26 cellular contexts compared by ENCODE assay signal in the genomic region with DNA sequence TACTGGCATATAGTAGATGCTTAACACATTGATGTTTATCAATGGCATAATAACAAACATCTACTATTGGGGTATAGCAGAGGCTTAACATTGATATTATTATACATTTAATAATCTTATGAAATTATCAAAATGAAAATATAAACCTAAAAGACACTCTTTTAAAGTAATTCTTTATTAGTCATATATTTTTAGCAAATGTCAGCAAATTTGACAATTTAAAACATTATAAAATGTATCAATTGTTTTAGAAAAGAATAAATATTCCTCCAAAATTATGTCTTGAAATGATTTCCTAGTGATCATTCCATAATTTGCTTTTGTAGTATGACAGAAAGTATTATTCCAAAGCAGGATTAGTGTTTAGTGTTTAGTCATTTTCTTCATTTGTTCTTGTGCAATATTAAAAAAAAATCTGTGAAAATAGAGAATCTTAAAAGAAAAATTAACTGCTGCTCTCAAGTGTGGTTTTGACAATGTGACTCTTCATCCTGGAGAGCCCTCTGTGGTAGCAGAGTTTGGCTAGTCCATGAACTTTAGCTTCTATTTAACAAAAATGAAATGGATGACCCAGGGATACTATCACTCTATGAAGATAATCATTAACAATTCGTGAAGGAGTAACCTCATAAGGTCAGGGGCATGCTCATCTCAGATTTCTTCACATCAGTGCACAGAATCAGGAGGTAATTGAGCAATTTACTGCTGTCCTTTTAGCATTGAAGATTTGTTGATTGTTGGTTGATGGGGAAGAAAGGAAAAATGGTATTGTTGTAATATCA.
DNase-seq lines count a peak whose midpoint lies in the region; ATAC-seq, FAIRE-seq and TF ChIP-seq lines count a peak whose summit lies in the region.
"Had no signal": no experiment of that assay in that cellular context is flagged by ENCODE, and none has a peak within 500 bp of the region (broad histone marks: within the 10 kb centered on the region; RNA-seq: fewer than 3 reads in every experiment).

No MANE protein-coding gene starts in this region.

- no peak overlapping the region for H2AK9ac ChIP-seq in IMR-90 (replicated peaks; ENCODE audit: low read depth, low read length, poor library complexity)

- H3K9me3 ChIP-seq in IMR-90 (ENCODE audit: control insufficient read depth, insufficient read depth, low read length), result no peaks in the 10 kb centered on the region
- H3K9me3 ChIP-seq in WERI-Rb-1 (ENCODE audit: severe bottlenecking), result no peaks in the 10 kb centered on the region
- H3K9me3 ChIP-seq in PC-3 (ENCODE audit: low read length), result no peaks in the 10 kb centered on the region
- H3K9me3 ChIP-seq: SJSA1 had no signal

- intact Hi-C loops in IMR-90 (cut with micrococcal nuclease), result no loop called here
- intact Hi-C loops in PC-3 (cut with micrococcal nuclease), result no loop called here

- CTCF ChIA-PET in IMR-90 (lab: Yijun Ruan, JAX) (interaction anchor here (0.6 to 0.7 kb wide), 2 partner anchors 78 to 1084 kb away, joined by 3 to 8 read pairs; no protein-coding TSS in a partner anchor), PC-3 (lab: Charles Lee) (no interaction called here)

- no peak for TF ChIP-seq POLR2A in IMR-90 (IDR thresholded peaks at IDR 0.05; ENCODE audit: low read depth, low read length)

- H3K9ac ChIP-seq in IMR-90 (ENCODE audit: low read depth, low read length), result no peak overlapping the region
- no peak overlapping the region for H3K9ac ChIP-seq in PC-3 (ENCODE audit: low read length)

- H3K4ac ChIP-seq in IMR-90 (ENCODE audit: low read depth, low read length), result no peak overlapping the region

- no peak overlapping the region for H4K91ac ChIP-seq in IMR-90 (ENCODE audit: insufficient read depth, low read depth, low read length)

- no CpG with 5 or more reads among the region's 1 CpG for WGBS in IMR-90 (ENCODE audit: extremely low coverage in 2 of 2, insufficient read length in 1 of 2), 2 experiments

- no peaks in the 10 kb centered on the region for H3K9me1 ChIP-seq in IMR-90 (ENCODE audit: insufficient read depth, low read length)

- no peak for DNase-seq in IMR-90
- DNase-seq in left lobe of liver (ENCODE audit: low spot score), result no peak
- no peak for DNase-seq in WERI-Rb-1
- no peak for DNase-seq in NCI-H1417 treated with DMSO at 0.1 percent for 48 hours (lab: John Stamatoyannopoulos, UW)
- DNase-seq in PC-3, result no peak
- DNase-seq: AML-193; C1 segment of cervical spinal cord; Calu3; CD8-positive, alpha-beta T cell; DMS153; GOT3; MM.1S; NCI-H1048; NCI-H1436; NCI-H187 treated with DMSO at 0.1 percent for 48 hours; NCI-H2107; NCI-H226; NCI-H524 treated with DMSO at 0.1 percent for 48 hours; NCI-H82; SW 1271 had no signal

- H3K4me3 ChIP-seq in IMR-90 (ENCODE audit: insufficient read depth, low read depth, low read length), result no peak overlapping the region
- H3K4me3 ChIP-seq in WERI-Rb-1 (ENCODE audit: low read depth, low read length), result no peak overlapping the region
- no peak overlapping the region for H3K4me3 ChIP-seq in PC-3 (ENCODE audit: low read length)
- H3K4me3 ChIP-seq: SJSA1 had no signal

- no peak overlapping the region for H3K4me2 ChIP-seq in IMR-90 (ENCODE audit: low read depth, low read length)
- H3K4me2 ChIP-seq in PC-3 (ENCODE audit: low read length), result no peak overlapping the region

- no peak for TF ChIP-seq RAD21 in IMR-90 (IDR thresholded peaks at IDR 0.05; ENCODE audit: low read length)

- H3K14ac ChIP-seq in IMR-90 (replicated peaks; ENCODE audit: low read depth, low read length), result no peak overlapping the region

- H3K9me2 ChIP-seq in PC-3 (replicated peaks; ENCODE audit: low read length), result no peaks in the 10 kb centered on the region

- H2AK5ac ChIP-seq in IMR-90 (ENCODE audit: low read depth, low read length), result no peak overlapping the region

- no peak overlapping the region for H2BK15ac ChIP-seq in IMR-90 (ENCODE audit: low read depth, low read length)

- POLR2A ChIA-PET in IMR-90 (lab: Charles Lee; ENCODE audit: unreplicated experiment), result no interaction called here
- POLR2A ChIA-PET in PC-3 (lab: Charles Lee; ENCODE audit: unreplicated experiment), result interaction anchor here (0.6 kb wide), 1 partner anchor 953 kb away, joined by 4 read pairs; no protein-coding TSS in a partner anchor

- H3K36me3 ChIP-seq in IMR-90 (ENCODE audit: control insufficient read depth, insufficient read depth, low read length) (no peaks in the 10 kb centered on the region), WERI-Rb-1 (no peaks in the 10 kb centered on the region), PC-3 (ENCODE audit: low read depth, low read length) (no peaks in the 10 kb centered on the region)
- H3K36me3 ChIP-seq: SJSA1 had no signal

- in situ Hi-C loops in IMR-90 (cut with MboI; ENCODE audit: low sequenced_read_pairs), result no loop called here

- H3K4me1 ChIP-seq in IMR-90 (ENCODE audit: control insufficient read depth, insufficient read depth, low read length), result no peaks in the 10 kb centered on the region
- H3K4me1 ChIP-seq in PC-3 (ENCODE audit: insufficient read depth, low read length), result no peaks in the 10 kb centered on the region
- H3K4me1 ChIP-seq: SJSA1 had no signal

- no peaks in the 10 kb centered on the region for H3F3A ChIP-seq in PC-3 (ENCODE audit: low read length, unreplicated experiment)

- no TSS peak for BruUV-seq in IMR-90 (replicated peaks; lab: Mats Ljungman, UMichigan)
- BruUV-seq in PC-3 (replicated peaks; lab: Mats Ljungman, UMichigan), result no TSS peak

- no peak overlapping the region for H3K23ac ChIP-seq in IMR-90 (ENCODE audit: low read depth, low read length)

- H3K18ac ChIP-seq in IMR-90 (ENCODE audit: low read depth, low read length), result no peak overlapping the region

- H4K8ac ChIP-seq in IMR-90 (ENCODE audit: low read depth in 2 of 2, low read length in 2 of 2), result no peak overlapping the region

- no peak overlapping the region for H2BK20ac ChIP-seq in IMR-90 (ENCODE audit: low read depth, low read length)

- no peak for ATAC-seq in IMR-90 (ENCODE audit: low read depth)
- peak; percentile 82 for ATAC-seq in left lobe of liver
- no peak for ATAC-seq in PC-3
- no peak for ATAC-seq in GM21360 (IDR thresholded peaks at IDR 0.05; ENCODE audit: unreplicated experiment)
- ATAC-seq: CD8-positive, alpha-beta T cell; HCT116; Right ventricle myocardium inferior had no signal

- H4K5ac ChIP-seq in IMR-90 (ENCODE audit: low read depth, low read length), result no peak overlapping the region

- dilution Hi-C loops in IMR-90 (cut with HindIII; ENCODE audit: low sequenced_read_pairs, unreplicated experiment), result no loop called here

- H3K56ac ChIP-seq in IMR-90 (ENCODE audit: extremely low read depth, insufficient read depth, low read length), result no peak overlapping the region

- H3K27ac ChIP-seq in IMR-90 (ENCODE audit: insufficient read depth, low read length) (no peak overlapping the region), WERI-Rb-1 (no peak overlapping the region), PC-3 (ENCODE audit: low read length) (no peak overlapping the region)
- H3K27ac ChIP-seq: SJSA1 had no signal

- H4K20me1 ChIP-seq in IMR-90 (ENCODE audit: insufficient read depth, low read length) (no peaks in the 10 kb centered on the region), PC-3 (ENCODE audit: low read length) (no peaks in the 10 kb centered on the region)

- H3K79me1 ChIP-seq in IMR-90 (ENCODE audit: low read depth in 1 of 2, low read length in 2 of 2), result no peaks in the 10 kb centered on the region

- H2BK120ac ChIP-seq in IMR-90 (ENCODE audit: low read depth, low read length), result no peak overlapping the region

- H3K27me3 ChIP-seq in IMR-90 (ENCODE audit: control insufficient read depth, insufficient read depth, low read length), result no peaks in the 10 kb centered on the region
- H3K27me3 ChIP-seq in WERI-Rb-1 (ENCODE audit: insufficient read depth, low read depth, severe bottlenecking), result peaks cover 26% of the 10 kb centered on the region
- H3K27me3 ChIP-seq in PC-3 (ENCODE audit: low read length), result no peaks in the 10 kb centered on the region
- H3K27me3 ChIP-seq: SJSA1 had no signal

- no peaks in the 10 kb centered on the region for H3K79me2 ChIP-seq in PC-3 (ENCODE audit: low read length)

- peak; percentile 5 for FAIRE-seq in colon (lab: Jason Lieb, UNC)
- FAIRE-seq: GM12891 had no signal

- no peak overlapping the region for H2BK5ac ChIP-seq in IMR-90 (ENCODE audit: low read depth, low read length, poor library complexity, severe bottlenecking)

- H2AFZ ChIP-seq in IMR-90 (replicated peaks; ENCODE audit: low read length, poor library complexity) (no peak overlapping the region), PC-3 (ENCODE audit: low read length) (no peak overlapping the region)

- TF ChIP-seq CTCF in IMR-90 (conservative IDR thresholded peaks at IDR 0.05; ENCODE audit: low read depth, low read length) (no peak), WERI-Rb-1 (IDR thresholded peaks at IDR 0.05; ENCODE audit: low read depth, low read length) (no peak), PC-3 (conservative IDR thresholded peaks at IDR 0.05; ENCODE audit: low read depth, low read length) (no peak)

TF ChIP-seq in IMR-90, 13 proteins besides CTCF, POLR2A, EP300 and RAD21:
- TF ChIP-seq FOS (IDR thresholded peaks at IDR 0.05; ENCODE audit: low read depth, low read length) (no peak), MAFK (IDR thresholded peaks at IDR 0.05; ENCODE audit: low read depth, low read length) (peak; percentile 83)
TF ChIP-seq in IMR-90: peak in this region for 1.
